21 cellular contexts compared by ENCODE assay signal in the genomic region with DNA sequence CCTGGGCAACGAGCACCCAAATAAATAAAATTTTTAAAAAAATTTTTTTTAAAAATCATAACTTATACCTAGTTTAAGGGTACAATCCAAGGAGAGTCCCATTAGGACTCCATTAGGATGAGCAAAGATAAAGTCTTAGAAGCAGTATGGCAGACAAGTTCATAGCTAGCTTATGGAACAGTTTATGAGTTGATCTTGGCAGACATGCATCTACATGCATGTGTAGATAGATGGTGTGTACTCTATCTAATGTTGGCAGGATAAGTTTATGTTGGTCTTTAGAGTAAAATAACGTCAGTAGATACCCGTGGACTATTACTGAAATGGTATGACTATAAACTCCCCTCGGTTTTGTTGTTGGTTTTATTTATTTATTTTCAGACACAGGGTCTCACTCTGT. TPM values are rescaled to one million over a fixed set of nuclear protein-coding genes. Genes with fewer than 3 reads are reported as not detected.
DNase-seq lines count a peak whose midpoint lies in the region; ATAC-seq, FAIRE-seq and TF ChIP-seq lines count a peak whose summit lies in the region.
"Had no signal": no experiment of that assay in that cellular context is flagged by ENCODE, and none has a peak within 500 bp of the region (broad histone marks: within the 10 kb centered on the region; RNA-seq: fewer than 3 reads in every experiment).

No MANE protein-coding gene starts in this region.

- H3K9me3 ChIP-seq in RWPE2 (ENCODE audit: severe bottlenecking) (no peaks in the 10 kb centered on the region), HepG2 (ENCODE audit: low read length) (no peaks in the 10 kb centered on the region), transverse colon (no peaks in the 10 kb centered on the region)
- H3K9me3 ChIP-seq: BLaER1 treated with 17β-estradiol and CSF1 and Interleukin-3, amounts not matched to agents 10 nM and 100 nM; lower lobe of right lung had no signal

- intact Hi-C loops in HepG2 (cut with micrococcal nuclease; ENCODE audit: unreplicated experiment), result loop anchor here (2.0 kb wide), 1 partner anchor 40 kb away; a partner anchor contains a TSS
- intact Hi-C loops in transverse colon (cut with DNase I; ENCODE audit: low total_unique reads), result no loop called here

- H3K4me1 Mint-ChIP-seq in activated naive CD4-positive, alpha-beta T cell treated with anti-CD3 and anti-CD28 coated beads, Interleukin-2, amount 10 ng/mL, durations not matched to agents 7 days and 5 days, result no peaks in the 10 kb centered on the region
- H3K4me1 Mint-ChIP-seq: immature natural killer cell had no signal

- 91% methylated on average over 4 of the region's 4 CpGs for WGBS in HepG2 (ENCODE audit: low lambda C conversion rate)
- 89 to 94% methylated on average over 4 of the region's 4 CpGs for WGBS in transverse colon (ENCODE audit: low coverage in 1 of 2), 2 donors

- no peaks in the 10 kb centered on the region for H3K9me3 Mint-ChIP-seq in activated naive CD4-positive, alpha-beta T cell treated with anti-CD3 and anti-CD28 coated beads, Interleukin-2, amount 10 ng/mL, durations not matched to agents 7 days and 5 days
- H3K9me3 Mint-ChIP-seq: activated T-cell treated with anti-CD3 and anti-CD28 coated beads, Interleukin-2, amount 50 U/mL, for 24 hours; immature natural killer cell had no signal

- peak overlapping the region; percentile 68; the same call in 1 of the 2 replicates for H3K9ac ChIP-seq in HepG2 (ENCODE audit: insufficient read depth, low read depth, low read length)
- H3K9ac ChIP-seq: BLaER1 treated with 17β-estradiol and CSF1 and Interleukin-3, amounts not matched to agents 10 nM and 100 nM had no signal

- H3K27me3 ChIP-seq in RWPE2 (ENCODE audit: insufficient read depth, poor library complexity, severe bottlenecking) (no peaks in the 10 kb centered on the region), HepG2 (ENCODE audit: control insufficient read depth in 1 of 2, insufficient read depth in 2 of 2, low read length in 2 of 2) (no peaks in the 10 kb centered on the region), transverse colon (no peaks in the 10 kb centered on the region)
- H3K27me3 ChIP-seq: BLaER1 treated with 17β-estradiol and CSF1 and Interleukin-3, amounts not matched to agents 10 nM and 100 nM; foreskin keratinocyte had no signal

- CTCF ChIA-PET in activated naive CD4-positive, alpha-beta T cell treated with anti-CD3 and anti-CD28 coated beads, Interleukin-2, amount 10 ng/mL, durations not matched to agents 7 days and 5 days (lab: Charles Lee), result no interaction called here
- CTCF ChIA-PET in HepG2 (lab: Yijun Ruan, JAX; ENCODE audit: low intra/inter-chr PET ratio, low total read pairs), result no interaction called here

- no peaks in the 10 kb centered on the region for H4K20me1 ChIP-seq in HepG2 (ENCODE audit: insufficient read depth, low read length)
- H4K20me1 ChIP-seq: BLaER1 treated with 17β-estradiol and CSF1 and Interleukin-3, amounts not matched to agents 10 nM and 100 nM had no signal

- H3K4me3 ChIP-seq in RWPE2 (ENCODE audit: severe bottlenecking) (no peak overlapping the region), HepG2 (replicated peaks in 1 of 3; ENCODE audit: insufficient read depth in 1 of 3, low read depth in 2 of 3, low read length in 3 of 3) (no peak overlapping the region), transverse colon (no peak overlapping the region)
- H3K4me3 ChIP-seq: BLaER1 treated with 17β-estradiol and CSF1 and Interleukin-3, amounts not matched to agents 10 nM and 100 nM; K562; lower lobe of right lung had no signal

- H3K27ac Mint-ChIP-seq in activated naive CD4-positive, alpha-beta T cell treated with anti-CD3 and anti-CD28 coated beads, Interleukin-2, amount 10 ng/mL, durations not matched to agents 7 days and 5 days, result peak overlapping the region; percentile 42
- H3K27ac Mint-ChIP-seq: activated T-cell treated with anti-CD3 and anti-CD28 coated beads, Interleukin-2, amount 50 U/mL, for 24 hours had no signal

- FAIRE-seq in HepG2 (lab: Jason Lieb, UNC), result no peak
- FAIRE-seq: K562 had no signal

- TF ChIP-seq CTCF in RWPE2 (IDR thresholded peaks at IDR 0.05; ENCODE audit: poor library complexity, severe bottlenecking) (no peak), HepG2 (CRISPR knock-in tag; IDR thresholded peaks at IDR 0.05) (no peak), transverse colon (IDR thresholded peaks at IDR 0.05) (no peak)

- no peak for TF ChIP-seq EP300 in HepG2 (IDR thresholded peaks at IDR 0.05; ENCODE audit: low read depth in 2 of 2, low read length in 2 of 2)
- no peak for TF ChIP-seq EP300 in HepG2 (CRISPR knock-in tag; IDR thresholded peaks at IDR 0.05; ENCODE audit: borderline replicate concordance)
- TF ChIP-seq EP300 in transverse colon (IDR thresholded peaks at IDR 0.05; ENCODE audit: low read depth), result no peak

- no peak overlapping the region for H3K4me3 Mint-ChIP-seq in activated naive CD4-positive, alpha-beta T cell treated with anti-CD3 and anti-CD28 coated beads, Interleukin-2, amount 10 ng/mL, durations not matched to agents 7 days and 5 days
- H3K4me3 Mint-ChIP-seq: activated T-cell treated with anti-CD3 and anti-CD28 coated beads, Interleukin-2, amount 50 U/mL, for 24 hours; immature natural killer cell had no signal

- no peak for TF ChIP-seq POLR2A in HepG2 (IDR thresholded peaks at IDR 0.05; ENCODE audit: insufficient read depth in 1 of 2, low read depth in 2 of 2, low read length in 2 of 2)
- TF ChIP-seq POLR2A in transverse colon (IDR thresholded peaks at IDR 0.05), result no peak

- H3K36me3 ChIP-seq in RWPE2 (ENCODE audit: low read depth) (peaks cover 48% of the 10 kb centered on the region), HepG2 (replicated peaks in 1 of 2; ENCODE audit: control insufficient read depth in 1 of 2, insufficient read depth in 2 of 2, low read length in 2 of 2) (peaks cover 1 to 4% of the 10 kb centered on the region in 2 experiments; a peak in 2 of 5 replicates), transverse colon (no peaks in the 10 kb centered on the region)

- DNase-seq in activated naive CD4-positive, alpha-beta T cell treated with anti-CD3 and anti-CD28 coated beads, Interleukin-2, amount 10 ng/mL, durations not matched to agents 7 days and 5 days, result no peak
- DNase-seq in activated naive CD4-positive, alpha-beta T cell treated with anti-CD3 and anti-CD28 coated beads, Interleukin-2, amount 50 U/mL, for 16 hours, result no peak
- DNase-seq in RWPE2 (ENCODE audit: low spot score) (no peak), HepG2 (ENCODE audit: low spot score) (no peak), transverse colon (no peak)
- DNase-seq in stimulated activated CD4-positive, alpha-beta T cell treated with anti-CD3 and anti-CD28 coated beads, Interleukin-2, amount 100 ng/mL, for 24 hours, result no peak
- DNase-seq: activated CD4-positive, alpha-beta T cell treated with anti-CD3 and anti-CD28 coated beads for 1 hour; activated CD8-positive, alpha-beta memory T cell treated with anti-CD3 and anti-CD28 coated beads for 24 hours; activated T-cell treated with anti-CD3 and anti-CD28 coated beads, Interleukin-2, amount 50 U/mL, for 24 hours; amygdala; immature natural killer cell; lower lobe of right lung; NCI-H2171; NCI-H526; stimulated activated CD4-positive, alpha-beta T cell treated with anti-CD3 and anti-CD28 coated beads, Interleukin-4, amount 100 ng/mL, for 4 hours; stimulated activated naive CD8-positive, alpha-beta T cell treated with anti-CD3 and anti-CD28 coated beads, Interleukin-15, Interleukin-2, amounts not matched to agents 100 U/mL and 50 U/mL, for 24 hours had no signal

- in situ Hi-C loops in HepG2 (cut with HindIII; ENCODE audit: extremely low pct_ligation_motif_present, low pct_unique_long_range_greater_than_20kb) (no loop called here), transverse colon (cut with MboI; ENCODE audit: low pct_ligation_motif_present in 1 of 4, low pct_unique_long_range_greater_than_20kb in 1 of 4, low sequenced_read_pairs in 3 of 4) (loop anchor here in 1 of 4 donors (25.0 kb wide), 1 partner anchor 99 kb away; no protein-coding TSS in a partner anchor)

- no peaks in the 10 kb centered on the region for H3K27me3 Mint-ChIP-seq in activated naive CD4-positive, alpha-beta T cell treated with anti-CD3 and anti-CD28 coated beads, Interleukin-2, amount 10 ng/mL, durations not matched to agents 7 days and 5 days
- H3K27me3 Mint-ChIP-seq: activated T-cell treated with anti-CD3 and anti-CD28 coated beads, Interleukin-2, amount 50 U/mL, for 24 hours had no signal

- no peaks in the 10 kb centered on the region for H3K79me2 ChIP-seq in HepG2 (ENCODE audit: insufficient read depth, low read length)

- H3K27ac ChIP-seq in RWPE2 (ENCODE audit: poor library complexity, severe bottlenecking) (peak overlapping the region; percentile 72), HepG2 (ENCODE audit: extremely low read length, insufficient read depth, low read length) (peak overlapping the region; percentile 74), transverse colon (peak overlapping the region; percentile 53 to 71 (median 68))
- H3K27ac ChIP-seq: BLaER1 treated with 17β-estradiol and CSF1 and Interleukin-3, amounts not matched to agents 10 nM and 100 nM; lower lobe of right lung had no signal

- POLR2A ChIA-PET in HepG2 (lab: Yijun Ruan, JAX), result interaction anchor here (1.2 to 2.9 kb wide), 4 partner anchors 17 to 56 kb away, joined by 3 to 15 read pairs (median 6); no protein-coding TSS in a partner anchor

- TF ChIP-seq RAD21 in HepG2 (CRISPR knock-in tag; IDR thresholded peaks at IDR 0.05), result no peak

- H3K36me3 Mint-ChIP-seq in activated naive CD4-positive, alpha-beta T cell treated with anti-CD3 and anti-CD28 coated beads, Interleukin-2, amount 10 ng/mL, durations not matched to agents 7 days and 5 days, result peaks cover 15% of the 10 kb centered on the region

- H2AFZ ChIP-seq in HepG2 (ENCODE audit: low read length), result no peak overlapping the region

- peak overlapping the region; percentile 54 for H3K4me2 ChIP-seq in HepG2 (ENCODE audit: low read depth, low read length)
- H3K4me2 ChIP-seq: BLaER1 treated with 17β-estradiol and CSF1 and Interleukin-3, amounts not matched to agents 10 nM and 100 nM had no signal

- H3K4me1 ChIP-seq in RWPE2 (ENCODE audit: insufficient read depth, poor library complexity, severe bottlenecking) (peaks cover 42% of the 10 kb centered on the region), HepG2 (ENCODE audit: insufficient read depth, low read length) (peaks cover 64% of the 10 kb centered on the region), transverse colon (peaks cover 0 to 22% (median 9%) of the 10 kb centered on the region in 4 donors)
- H3K4me1 ChIP-seq: lower lobe of right lung had no signal

- no TSS peak for BruUV-seq in HepG2 (replicated peaks; lab: Mats Ljungman, UMichigan)

- ATAC-seq in RWPE2 (ENCODE audit: low read depth) (no peak), HepG2 (no peak), GM21447 (IDR thresholded peaks at IDR 0.05; ENCODE audit: unreplicated experiment) (no peak), GM21825 (IDR thresholded peaks at IDR 0.05; ENCODE audit: unreplicated experiment) (no peak)
- ATAC-seq: lower lobe of right lung; stimulated activated naive CD8-positive, alpha-beta T cell treated with anti-CD3 and anti-CD28 coated beads, Interleukin-15, Interleukin-2, amounts not matched to agents 100 U/mL and 50 U/mL, for 24 hours had no signal

RNA-seq across cellular contexts. Expression of a gene that starts 40.2 kb away (rescaled TPM):
- total RNA-seq in HepG2 (2016; rRNA removed; fragmentation: Illumina TruSeq; extraction: Trizol) (15.6 and 17.2 TPM in 2 replicates), transverse colon (10 to 100 TPM in 3 of 4 donors, 1 to 10 TPM in 1; 8.6 to 69.3 (median 15.4) TPM)
- total RNA-seq in HepG2 (2016; cell fraction: cytosol; rRNA removed; fragmentation: Illumina TruSeq; extraction: Trizol; ENCODE audit: low read depth), result 6.3 and 6.6 TPM in 2 replicates
- 16.0 and 16.7 TPM in 2 replicates for total RNA-seq in HepG2 (2016; cell fraction: insoluble cytoplasmic fraction; rRNA removed; fragmentation: Illumina TruSeq; extraction: Trizol)
- 7.7 and 8.6 TPM in 2 replicates for total RNA-seq in HepG2 (2016; cell fraction: membrane; rRNA removed; fragmentation: Illumina TruSeq; extraction: Trizol)
- total RNA-seq in HepG2 (2016; cell fraction: nucleus; rRNA removed; fragmentation: Illumina TruSeq; extraction: Trizol), result 27.1 and 28.7 TPM in 2 replicates
- polyA plus RNA-seq in HepG2 (2011; rRNA removed), result 19.3 and 19.6 TPM in 2 replicates
- polyA plus RNA-seq in HepG2 (2011; cell fraction: cytosol; rRNA removed), result 4.8 and 7.9 TPM in 2 replicates
- polyA plus RNA-seq in HepG2 (2011; cell fraction: nucleus; rRNA removed), result 35.5 and 54.9 TPM in 2 replicates
- 16.8 and 17.5 TPM in 2 replicates for polyA plus RNA-seq in HepG2 (2012)
- 0.74 and 0.86 TPM in 2 replicates for polyA plus RNA-seq in HepG2 (2016; cell fraction: cytosol; fragmentation: Illumina TruSeq; extraction: Trizol; ENCODE audit: low read depth)
- 10.7 and 14.7 TPM in 2 replicates for polyA plus RNA-seq in HepG2 (2016; cell fraction: insoluble cytoplasmic fraction; fragmentation: Illumina TruSeq; extraction: Trizol; ENCODE audit: low read depth)
- 2.3 and 2.6 TPM in 2 replicates for polyA plus RNA-seq in HepG2 (2016; cell fraction: membrane; fragmentation: Illumina TruSeq; extraction: Trizol; ENCODE audit: low read depth)
- polyA plus RNA-seq in HepG2 (2016; cell fraction: nucleus; fragmentation: Illumina TruSeq; extraction: Trizol; ENCODE audit: insufficient read depth, low read depth), result 31.5 and 36.7 TPM in 2 replicates
- 5.9 and 10.4 TPM in 2 replicates for polyA minus RNA-seq in HepG2 (2011; rRNA and poly(A)+ RNA removed; ENCODE audit: low replicate concordance)
- 8.7 and 9.6 TPM in 2 replicates for polyA minus RNA-seq in HepG2 (2011; cell fraction: cytosol; rRNA and poly(A)+ RNA removed)
- polyA minus RNA-seq in HepG2 (2011; cell fraction: nucleus; rRNA and poly(A)+ RNA removed), result 82.9 and 109 TPM in 2 replicates

RNA-seq across cellular contexts. Expression of a gene that starts 48.1 kb away (rescaled TPM):
- total RNA-seq in HepG2 (2016; rRNA removed; fragmentation: Illumina TruSeq; extraction: Trizol), result 32.7 and 50.9 TPM in 2 replicates
- 1.9 and 2.0 TPM in 2 replicates for total RNA-seq in HepG2 (2016; cell fraction: cytosol; rRNA removed; fragmentation: Illumina TruSeq; extraction: Trizol; ENCODE audit: low read depth)
- total RNA-seq in HepG2 (2016; cell fraction: insoluble cytoplasmic fraction; rRNA removed; fragmentation: Illumina TruSeq; extraction: Trizol), result 33.2 and 47.1 TPM in 2 replicates
- total RNA-seq in HepG2 (2016; cell fraction: membrane; rRNA removed; fragmentation: Illumina TruSeq; extraction: Trizol), result 13.2 and 15.1 TPM in 2 replicates
- total RNA-seq in HepG2 (2016; cell fraction: nucleus; rRNA removed; fragmentation: Illumina TruSeq; extraction: Trizol), result 46.9 and 47.2 TPM in 2 replicates
- 19.4 and 26.6 TPM in 2 replicates for polyA plus RNA-seq in HepG2 (2011; rRNA removed)
- polyA plus RNA-seq in HepG2 (2011; cell fraction: cytosol; rRNA removed), result 6.7 and 13.3 TPM in 2 replicates
- 19.4 and 23.3 TPM in 2 replicates for polyA plus RNA-seq in HepG2 (2011; cell fraction: nucleus; rRNA removed)
- 27.3 and 31.3 TPM in 2 replicates for polyA plus RNA-seq in HepG2 (2012)
- polyA plus RNA-seq in HepG2 (2016; cell fraction: cytosol; fragmentation: Illumina TruSeq; extraction: Trizol; ENCODE audit: low read depth), result 1.0 and 1.2 TPM in 2 replicates
- 37.4 and 42.1 TPM in 2 replicates for polyA plus RNA-seq in HepG2 (2016; cell fraction: insoluble cytoplasmic fraction; fragmentation: Illumina TruSeq; extraction: Trizol; ENCODE audit: low read depth)
- 5.2 and 5.9 TPM in 2 replicates for polyA plus RNA-seq in HepG2 (2016; cell fraction: membrane; fragmentation: Illumina TruSeq; extraction: Trizol; ENCODE audit: low read depth)
- 48.6 and 49.3 TPM in 2 replicates for polyA plus RNA-seq in HepG2 (2016; cell fraction: nucleus; fragmentation: Illumina TruSeq; extraction: Trizol; ENCODE audit: insufficient read depth, low read depth)
- polyA minus RNA-seq in HepG2 (2011; rRNA and poly(A)+ RNA removed; ENCODE audit: low replicate concordance), result 3.5 and 13.6 TPM in 2 replicates
- 39.7 and 46.7 TPM in 2 replicates for polyA minus RNA-seq in HepG2 (2011; cell fraction: cytosol; rRNA and poly(A)+ RNA removed)
- polyA minus RNA-seq in HepG2 (2011; cell fraction: nucleus; rRNA and poly(A)+ RNA removed), result 68.9 and 74.0 TPM in 2 replicates
- 10 to 100 TPM; 15.8 to 24.1 (median 18.7) TPM for total RNA-seq in transverse colon
